In genomic region chr16:638034-638543, GRCh38 we compare ENCODE assay signal across 1 cellular context.
A peak's percentile ranks its signal among the peaks of the same experiment; 100 is the strongest.
TF ChIP-seq lines count a peak whose summit lies in the region.

No MANE protein-coding gene starts in this region.

TF ChIP-seq in K562, 482 proteins besides CTCF, POLR2A, EP300 and RAD21:
- TF ChIP-seq ZFX (CRISPR knock-in tag; IDR thresholded peaks at IDR 0.05) (no peak; the same call in 1 of the 2 replicates), SIN3B (IDR thresholded peaks at IDR 0.05; ENCODE audit: low read depth) (no peak), SMARCA5 (IDR thresholded peaks at IDR 0.05) (no peak), CREB1 (IDR thresholded peaks at IDR 0.05) (no peak), CREB1 (CRISPR knock-in tag; IDR thresholded peaks at IDR 0.05) (no peak), SRSF7 (optimal IDR thresholded peaks at IDR 0.05; ENCODE audit: low read depth, low read length) (no peak), POLR2G (IDR thresholded peaks at IDR 0.05; ENCODE audit: low read depth, low read length) (0 out of 2 replicates have a peak, but pooled peaks have one; percentile 19), ZNF121 (CRISPR knock-in tag; conservative IDR thresholded peaks at IDR 0.05) (no peak), ZNF707 (CRISPR knock-in tag; conservative IDR thresholded peaks at IDR 0.05) (no peak), CBX1 (IDR thresholded peaks at IDR 0.05; ENCODE audit: low read depth) (0 out of 2 replicates have a peak, but pooled peaks have one; percentile 10)
- TF ChIP-seq, protein P1, sequence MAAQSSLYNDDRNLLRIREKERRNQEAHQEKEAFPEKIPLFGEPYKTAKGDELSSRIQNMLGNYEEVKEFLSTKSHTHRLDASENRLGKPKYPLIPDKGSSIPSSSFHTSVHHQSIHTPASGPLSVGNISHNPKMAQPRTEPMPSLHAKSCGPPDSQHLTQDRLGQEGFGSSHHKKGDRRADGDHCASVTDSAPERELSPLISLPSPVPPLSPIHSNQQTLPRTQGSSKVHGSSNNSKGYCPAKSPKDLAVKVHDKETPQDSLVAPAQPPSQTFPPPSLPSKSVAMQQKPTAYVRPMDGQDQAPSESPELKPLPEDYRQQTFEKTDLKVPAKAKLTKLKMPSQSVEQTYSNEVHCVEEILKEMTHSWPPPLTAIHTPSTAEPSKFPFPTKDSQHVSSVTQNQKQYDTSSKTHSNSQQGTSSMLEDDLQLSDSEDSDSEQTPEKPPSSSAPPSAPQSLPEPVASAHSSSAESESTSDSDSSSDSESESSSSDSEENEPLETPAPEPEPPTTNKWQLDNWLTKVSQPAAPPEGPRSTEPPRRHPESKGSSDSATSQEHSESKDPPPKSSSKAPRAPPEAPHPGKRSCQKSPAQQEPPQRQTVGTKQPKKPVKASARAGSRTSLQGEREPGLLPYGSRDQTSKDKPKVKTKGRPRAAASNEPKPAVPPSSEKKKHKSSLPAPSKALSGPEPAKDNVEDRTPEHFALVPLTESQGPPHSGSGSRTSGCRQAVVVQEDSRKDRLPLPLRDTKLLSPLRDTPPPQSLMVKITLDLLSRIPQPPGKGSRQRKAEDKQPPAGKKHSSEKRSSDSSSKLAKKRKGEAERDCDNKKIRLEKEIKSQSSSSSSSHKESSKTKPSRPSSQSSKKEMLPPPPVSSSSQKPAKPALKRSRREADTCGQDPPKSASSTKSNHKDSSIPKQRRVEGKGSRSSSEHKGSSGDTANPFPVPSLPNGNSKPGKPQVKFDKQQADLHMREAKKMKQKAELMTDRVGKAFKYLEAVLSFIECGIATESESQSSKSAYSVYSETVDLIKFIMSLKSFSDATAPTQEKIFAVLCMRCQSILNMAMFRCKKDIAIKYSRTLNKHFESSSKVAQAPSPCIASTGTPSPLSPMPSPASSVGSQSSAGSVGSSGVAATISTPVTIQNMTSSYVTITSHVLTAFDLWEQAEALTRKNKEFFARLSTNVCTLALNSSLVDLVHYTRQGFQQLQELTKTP (IDR thresholded peaks at IDR 0.05; ENCODE audit: low read depth in 1 of 2, partially characterized antibody in 2 of 2): no peak
TF ChIP-seq in K562: peak in this region for 2.
